Comparison of ENCODE assay signal across 20 cellular contexts in genomic region chr14:61335049-61335448, GRCh38. TPM values are rescaled to one million over a fixed set of nuclear protein-coding genes. Genes with fewer than 3 reads are reported as not detected.
DNase-seq lines count a peak whose midpoint lies in the region; ATAC-seq and TF ChIP-seq lines count a peak whose summit lies in the region.
"Had no signal": no experiment of that assay in that cellular context is flagged by ENCODE, and none has a peak within 500 bp of the region (broad histone marks: within the 10 kb centered on the region; RNA-seq: fewer than 3 reads in every experiment).

No MANE protein-coding gene starts in this region.

- peak overlapping the region; percentile 97 for H3K27ac Mint-ChIP-seq in activated naive CD4-positive, alpha-beta T cell treated with anti-CD3 and anti-CD28 coated beads, Interleukin-2, amount 50 U/mL, for 24 hours
- H3K27ac Mint-ChIP-seq in activated CD4-positive, alpha-beta memory T cell treated with anti-CD3 and anti-CD28 coated beads, Interleukin-2, amount 10 ng/mL, durations not matched to agents 7 days and 5 days, result peak overlapping the region; percentile 88
- peak overlapping the region; percentile 94 to 95 for H3K27ac Mint-ChIP-seq in effector memory CD8-positive, alpha-beta T cell
- H3K27ac Mint-ChIP-seq: activated B cell treated with CpG ODN at 0.5 μM for 24 hours, nephron had no signal

- peak overlapping the region; percentile 56 for H3K27ac ChIP-seq in vagina
- H3K27ac ChIP-seq: PC-9, SJCRH30 had no signal

- no peak for TF ChIP-seq CTCF in vagina (IDR thresholded peaks at IDR 0.05)

- H3K9me3 ChIP-seq in vagina, result no peaks in the 10 kb centered on the region
- H3K9me3 ChIP-seq: adrenal gland, breast epithelium, MG63, SJCRH30 had no signal

- TF ChIP-seq POLR2A in vagina (IDR thresholded peaks at IDR 0.05), result no peak

- H3K4me1 ChIP-seq in vagina, result peaks cover 27% of the 10 kb centered on the region
- H3K4me1 ChIP-seq: adrenal gland, breast epithelium, SJCRH30 had no signal

- no peaks in the 10 kb centered on the region for H3K27me3 ChIP-seq in vagina
- H3K27me3 ChIP-seq: adrenal gland, breast epithelium, MG63, SJCRH30 had no signal

- H3K4me3 ChIP-seq in vagina, result no peak overlapping the region
- H3K4me3 ChIP-seq: adrenal gland, breast epithelium, MG63, PC-9, SJCRH30 had no signal

- POLR2A ChIA-PET in activated CD4-positive, alpha-beta memory T cell treated with anti-CD3 and anti-CD28 coated beads, Interleukin-2, amount 10 ng/mL, durations not matched to agents 7 days and 5 days (lab: Charles Lee), result interaction anchor here (1.0 to 19.4 kb wide), 9 partner anchors 11 to 360 kb away, joined by 3 to 366 read pairs (median 14); partner anchors contain the start of genes HIF1A and PRKCH

- no peaks in the 10 kb centered on the region for H3K9me3 Mint-ChIP-seq in activated naive CD4-positive, alpha-beta T cell treated with anti-CD3 and anti-CD28 coated beads, Interleukin-2, amount 50 U/mL, for 24 hours
- no peaks in the 10 kb centered on the region for H3K9me3 Mint-ChIP-seq in activated CD4-positive, alpha-beta memory T cell treated with anti-CD3 and anti-CD28 coated beads, Interleukin-2, amount 10 ng/mL, durations not matched to agents 7 days and 5 days
- no peaks in the 10 kb centered on the region for H3K9me3 Mint-ChIP-seq in effector memory CD8-positive, alpha-beta T cell
- H3K9me3 Mint-ChIP-seq: activated B cell treated with CpG ODN at 0.5 μM for 24 hours, nephron had no signal

- DNase-seq in activated naive CD4-positive, alpha-beta T cell treated with anti-CD3 and anti-CD28 coated beads, Interleukin-2, amount 50 U/mL, for 16 hours, result no peak
- DNase-seq in activated CD4-positive, alpha-beta memory T cell treated with anti-CD3 and anti-CD28 coated beads, Interleukin-2, amount 10 ng/mL, durations not matched to agents 7 days and 5 days, result no peak
- no peak for DNase-seq in effector memory CD8-positive, alpha-beta T cell
- DNase-seq in vagina (ENCODE audit: extremely low spot score in 2 of 2) (no peak), NCI-H82 treated with DMSO at 0.1 percent for 48 hours (lab: John Stamatoyannopoulos, UW; ENCODE audit: unreplicated experiment) (no peak)
- DNase-seq: activated B cell treated with CpG ODN at 0.5 μM for 24 hours; activated CD8-positive, alpha-beta memory T cell treated with anti-CD3 and anti-CD28 coated beads, Interleukin-2, amount 50 U/mL, for 4 hours; adrenal gland; HCEC 1CT; mesendoderm; MG63; NCI-H1436 treated with DMSO at 0.1 percent for 48 hours; PC-9; SJCRH30; stimulated activated CD4-positive, alpha-beta T cell treated with anti-CD3 and anti-CD28 coated beads, Interleukin-1b, Interleukin-23, amount 100 ng/mL, for 48 hours had no signal

- CTCF ChIA-PET in activated CD4-positive, alpha-beta memory T cell treated with anti-CD3 and anti-CD28 coated beads, Interleukin-2, amount 10 ng/mL, durations not matched to agents 7 days and 5 days (lab: Charles Lee), result interaction anchor here (1.1 to 10.2 kb wide), 3 partner anchors 9 to 13 kb away, joined by 3 to 54 read pairs (median 4); partner anchors contain the start of gene PRKCH

- H3K36me3 ChIP-seq in vagina, result no peaks in the 10 kb centered on the region
- H3K36me3 ChIP-seq: adrenal gland, breast epithelium, MG63, SJCRH30 had no signal

- intact Hi-C loops in vagina (cut with DNase I), result no loop called here

- H3K4me3 Mint-ChIP-seq in activated naive CD4-positive, alpha-beta T cell treated with anti-CD3 and anti-CD28 coated beads, Interleukin-2, amount 50 U/mL, for 24 hours, result peak overlapping the region; percentile 71
- H3K4me3 Mint-ChIP-seq in activated CD4-positive, alpha-beta memory T cell treated with anti-CD3 and anti-CD28 coated beads, Interleukin-2, amount 10 ng/mL, durations not matched to agents 7 days and 5 days, result peak overlapping the region; percentile 65
- peak overlapping the region; percentile 75 to 81 for H3K4me3 Mint-ChIP-seq in effector memory CD8-positive, alpha-beta T cell
- H3K4me3 Mint-ChIP-seq: activated B cell treated with CpG ODN at 0.5 μM for 24 hours, nephron had no signal

- ATAC-seq in effector memory CD8-positive, alpha-beta T cell (replicated peaks), result no peak
- ATAC-seq in HG03354 (IDR thresholded peaks at IDR 0.05; ENCODE audit: poor library complexity, severe bottlenecking, unreplicated experiment), result no peak
- no peak for ATAC-seq in SK-N-SH treated with all-trans-retinoic acid at 6 μM for 48 hours

- no peaks in the 10 kb centered on the region for H3K27me3 Mint-ChIP-seq in activated naive CD4-positive, alpha-beta T cell treated with anti-CD3 and anti-CD28 coated beads, Interleukin-2, amount 50 U/mL, for 24 hours
- H3K27me3 Mint-ChIP-seq in activated CD4-positive, alpha-beta memory T cell treated with anti-CD3 and anti-CD28 coated beads, Interleukin-2, amount 10 ng/mL, durations not matched to agents 7 days and 5 days, result no peaks in the 10 kb centered on the region
- no peaks in the 10 kb centered on the region for H3K27me3 Mint-ChIP-seq in effector memory CD8-positive, alpha-beta T cell
- H3K27me3 Mint-ChIP-seq: activated B cell treated with CpG ODN at 0.5 μM for 24 hours had no signal

- peaks cover 9% of the 10 kb centered on the region for H3K36me3 Mint-ChIP-seq in activated naive CD4-positive, alpha-beta T cell treated with anti-CD3 and anti-CD28 coated beads, Interleukin-2, amount 50 U/mL, for 24 hours
- H3K36me3 Mint-ChIP-seq in activated CD4-positive, alpha-beta memory T cell treated with anti-CD3 and anti-CD28 coated beads, Interleukin-2, amount 10 ng/mL, durations not matched to agents 7 days and 5 days (ENCODE audit: low read depth), result peaks cover 57% of the 10 kb centered on the region
- H3K36me3 Mint-ChIP-seq in effector memory CD8-positive, alpha-beta T cell (ENCODE audit: insufficient read depth), result peaks cover 70% of the 10 kb centered on the region

- H3K4me1 Mint-ChIP-seq in activated naive CD4-positive, alpha-beta T cell treated with anti-CD3 and anti-CD28 coated beads, Interleukin-2, amount 50 U/mL, for 24 hours, result peaks cover 85% of the 10 kb centered on the region
- peaks cover 87% of the 10 kb centered on the region for H3K4me1 Mint-ChIP-seq in activated CD4-positive, alpha-beta memory T cell treated with anti-CD3 and anti-CD28 coated beads, Interleukin-2, amount 10 ng/mL, durations not matched to agents 7 days and 5 days
- H3K4me1 Mint-ChIP-seq in effector memory CD8-positive, alpha-beta T cell (ENCODE audit: low read depth in 2 of 2), result peaks cover 67 to 77% of the 10 kb centered on the region in 2 donors
- H3K4me1 Mint-ChIP-seq: activated B cell treated with CpG ODN at 0.5 μM for 24 hours, nephron had no signal

TF ChIP-seq in SK-N-SH treated with all-trans-retinoic acid at 6 μM for 48 hours, 23 proteins besides CTCF, POLR2A, EP300 and RAD21 (continues in another document):
- TF ChIP-seq SNAI2 (CRISPR knock-in tag; IDR thresholded peaks at IDR 0.05) (no peak), OSR1 (CRISPR knock-in tag; IDR thresholded peaks at IDR 0.05) (no peak), POU6F1 (CRISPR knock-in tag; IDR thresholded peaks at IDR 0.05; ENCODE audit: borderline replicate concordance, low read depth) (no peak), CREB5 (CRISPR knock-in tag; IDR thresholded peaks at IDR 0.05; ENCODE audit: low read depth) (no peak), PPARA (CRISPR knock-in tag; IDR thresholded peaks at IDR 0.05; ENCODE audit: borderline replicate concordance) (no peak), CSRNP3 (CRISPR knock-in tag; IDR thresholded peaks at IDR 0.05) (no peak), RARB (CRISPR knock-in tag; IDR thresholded peaks at IDR 0.05) (no peak), ZC3H10 (CRISPR knock-in tag; IDR thresholded peaks at IDR 0.05) (no peak)

RNA-seq across cellular contexts. Expression of gene PRKCH, which starts 13.7 kb away (rescaled TPM):
- 100 to 1,000 TPM; 186 to 195 TPM for total RNA-seq in activated CD4-positive, alpha-beta memory T cell treated with anti-CD3 and anti-CD28 coated beads, Interleukin-2, amount 10 ng/mL, durations not matched to agents 7 days and 5 days
- 43.0 TPM for total RNA-seq in vagina

RNA-seq across cellular contexts. Expression of gene TMEM30B, which starts 53.9 kb away (rescaled TPM):
- total RNA-seq in activated CD4-positive, alpha-beta memory T cell treated with anti-CD3 and anti-CD28 coated beads, Interleukin-2, amount 10 ng/mL, durations not matched to agents 7 days and 5 days, result under 1 TPM; 0.48 to 0.60 TPM
- total RNA-seq in vagina, result 22.6 TPM
- total RNA-seq: activated B cell treated with CpG ODN at 0.5 μM for 24 hours had no signal

Comparison
In these comparisons a context has a peak if more than half of its experiments do, and no peak if none do; other contexts are left out.
1. RNA of gene TMEM30B, which starts 53.9 kb away (total RNA-seq): 22.6 TPM in vagina (single experiment); 0.48 to 0.60 TPM in activated CD4-positive, alpha-beta memory T cell treated with anti-CD3 and anti-CD28 coated beads, Interleukin-2, amount 10 ng/mL, durations not matched to agents 7 days and 5 days; every median in the first group is over 10 times any median in the second.
2. Peak in every context shown above with its lines, with median percentiles within 50 percentile points of each other: H3K27ac Mint-ChIP-seq and H3K4me3 Mint-ChIP-seq.